In the genomic region with DNA sequence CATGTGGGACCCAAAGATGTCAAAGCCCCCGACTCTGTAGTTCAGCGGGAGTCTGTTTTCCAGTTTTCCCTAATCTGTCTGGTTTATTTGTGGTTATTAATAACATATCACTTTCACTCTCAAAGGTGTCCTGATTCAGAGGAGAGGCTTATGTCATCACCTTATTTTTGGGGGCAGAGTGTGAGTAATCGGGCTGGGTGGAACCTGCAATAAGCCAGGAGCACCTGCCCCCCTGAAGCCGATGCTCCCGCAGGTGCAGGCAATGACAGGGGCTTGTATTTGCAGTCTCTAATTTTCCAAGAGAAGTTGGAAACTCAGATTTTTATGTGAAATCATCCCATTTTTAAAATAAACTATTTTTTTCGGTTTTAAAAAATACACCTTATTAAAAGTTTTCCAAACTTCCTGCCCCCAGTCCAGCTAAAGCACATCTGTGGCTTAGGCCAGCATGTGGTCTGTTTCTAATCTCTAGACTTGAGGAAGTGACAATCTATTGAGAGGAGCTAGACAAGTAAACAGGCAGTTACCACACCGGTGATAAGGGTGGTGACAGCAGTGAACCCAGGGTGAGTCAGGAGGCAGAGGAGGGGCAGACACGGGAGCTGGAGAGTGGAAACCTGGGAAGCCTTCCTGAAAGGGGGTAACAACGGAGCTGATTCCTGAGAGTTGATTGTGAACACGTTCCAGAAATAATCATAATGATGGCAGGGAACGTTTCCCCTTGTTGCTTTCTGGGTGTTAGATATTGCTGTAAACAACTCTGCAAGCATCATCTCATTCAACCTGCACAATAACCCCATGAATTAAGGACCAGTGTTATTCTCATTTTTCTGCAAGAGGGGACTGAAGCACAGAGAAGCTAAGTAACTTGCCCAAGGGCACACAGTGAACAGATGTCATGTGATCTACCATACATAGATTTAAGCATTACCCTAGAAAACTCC, we compare ENCODE assay signal across 8 cellular contexts. TPM values are rescaled to one million over a fixed set of nuclear protein-coding genes. Genes with fewer than 3 reads are reported as not detected.
A peak's percentile ranks its signal among the peaks of the same experiment; 100 is the strongest.
DNase-seq lines count a peak whose midpoint lies in the region; ATAC-seq and TF ChIP-seq lines count a peak whose summit lies in the region.

No MANE protein-coding gene starts in this region.

- H3K27me3 ChIP-seq in mucosa of stomach (ENCODE audit: control insufficient read depth, insufficient read depth, low read length): no peaks in the 10 kb centered on the region

- no peak overlapping the region for H3K4me3 ChIP-seq in cardiac fibroblast (replicated peaks in 1 of 2; ENCODE audit: low read depth in 2 of 2, low read length in 2 of 2)
- H3K4me3 ChIP-seq in mucosa of stomach (ENCODE audit: low read length): no peak overlapping the region

- ATAC-seq in HG03025 (IDR thresholded peaks at IDR 0.05; ENCODE audit: low FRiP score, unreplicated experiment): peak; percentile 49

- DNase-seq in stimulated activated CD4-positive, alpha-beta T cell treated with anti-CD3 and anti-CD28 coated beads, Interleukin-15, amount 100 ng/mL, for 24 hours: peak; percentile 31
- no peak for DNase-seq in stimulated activated CD4-positive, alpha-beta T cell treated with anti-CD3 and anti-CD28 coated beads, Interleukin-4, amount 100 ng/mL, for 1 hour
- peak; percentile 62 for DNase-seq in cardiac fibroblast (ENCODE audit: low read depth in 2 of 2)
- DNase-seq in cortex of kidney (lab: John Stamatoyannopoulos, UW): no peak
- DNase-seq in caudate nucleus (lab: John Stamatoyannopoulos, UW): no peak

- no peak for TF ChIP-seq CTCF in cardiac fibroblast (IDR thresholded peaks at IDR 0.05; ENCODE audit: low read depth, low read length)

- H3K9me3 ChIP-seq in mucosa of stomach (ENCODE audit: control insufficient read depth, low read length): no peaks in the 10 kb centered on the region

- H3K9ac ChIP-seq in mucosa of stomach (ENCODE audit: low read length): peak overlapping the region; percentile 2

- H3K27ac ChIP-seq in caudate nucleus (ENCODE audit: low read depth, low read length): no peak overlapping the region

- no peaks in the 10 kb centered on the region for H3K36me3 ChIP-seq in mucosa of stomach (ENCODE audit: control insufficient read depth, insufficient read depth, low read length)

- peaks cover 77% of the 10 kb centered on the region for H3K4me1 ChIP-seq in mucosa of stomach (ENCODE audit: control insufficient read depth, insufficient read depth, low read length)

TF ChIP-seq in PFSK-1, 5 proteins besides CTCF, POLR2A, EP300 and RAD21:
- TF ChIP-seq POLR2AphosphoS5 (IDR thresholded peaks at IDR 0.05; ENCODE audit: low read depth, low read length): no peak
- TF ChIP-seq FOXP2 (optimal IDR thresholded peaks at IDR 0.05; ENCODE audit: borderline replicate concordance, extremely low read depth, extremely low read length, insufficient read depth): peak; percentile 97

RNA-seq across cellular contexts. Expression of a gene that starts 37.3 kb away (rescaled TPM):
- polyA plus RNA-seq in PFSK-1 (2012; ENCODE audit: insufficient read length, low read depth): 37.0 TPM

Comparison
In these comparisons a context has a peak if more than half of its experiments do, and no peak if none do; other contexts are left out.
1. DNase-seq: peak in stimulated activated CD4-positive, alpha-beta T cell treated with anti-CD3 and anti-CD28 coated beads, Interleukin-15, amount 100 ng/mL, for 24 hours (single experiment) and cardiac fibroblast (2 of 2); none in stimulated activated CD4-positive, alpha-beta T cell treated with anti-CD3 and anti-CD28 coated beads, Interleukin-4, amount 100 ng/mL, for 1 hour (single experiment), cortex of kidney (single experiment) and caudate nucleus (0 of 61).